ENCODE assay signal across 8 cellular contexts in the genomic region with DNA sequence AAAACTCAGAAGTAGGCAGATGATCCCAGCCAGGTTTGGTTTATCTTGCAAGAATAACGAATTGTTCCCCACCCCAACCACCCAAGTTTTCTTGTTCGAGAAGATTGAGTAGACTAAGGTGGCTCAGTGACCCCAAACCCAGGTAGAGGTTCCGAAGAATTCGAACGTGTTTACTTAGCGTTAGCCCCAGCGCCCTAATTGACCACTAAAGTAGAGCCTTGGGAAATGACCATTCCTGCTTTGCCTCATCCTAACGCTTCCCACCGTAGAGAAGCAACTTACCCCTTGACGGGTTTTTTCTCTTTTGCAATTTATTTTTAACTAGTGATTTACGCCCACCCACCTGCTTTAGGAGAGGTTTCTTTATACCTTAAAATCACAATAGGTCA. TPM values are rescaled to one million over a fixed set of nuclear protein-coding genes. Genes with fewer than 3 reads are reported as not detected.
A peak's percentile ranks its signal among the peaks of the same experiment; 100 is the strongest.
DNase-seq lines count a peak whose midpoint lies in the region; ATAC-seq and TF ChIP-seq lines count a peak whose summit lies in the region.

No MANE protein-coding gene starts in this region.

- no peaks in the 10 kb centered on the region for H3K9me3 Mint-ChIP-seq in central memory CD8-positive, alpha-beta T cell

- H3K27me3 ChIP-seq in mesendoderm (ENCODE audit: insufficient read depth, low read length, poor library complexity) = no peaks in the 10 kb centered on the region
- no peaks in the 10 kb centered on the region for H3K27me3 ChIP-seq in uterus

- intact Hi-C loops in uterus (cut with DNase I; ENCODE audit: low total_unique reads) = loop anchor here (10.0 kb wide), 1 partner anchor 220 kb away; the partner anchor contains the start of gene NVL

- H3K4me3 Mint-ChIP-seq in central memory CD8-positive, alpha-beta T cell = peak overlapping the region; percentile 90

- H3K4ac ChIP-seq in mesendoderm (ENCODE audit: low read depth, low read length) = no peak overlapping the region

- H3K4me1 Mint-ChIP-seq in central memory CD8-positive, alpha-beta T cell = peaks cover 26% of the 10 kb centered on the region

- peak overlapping the region; percentile 98 for H3K4me3 ChIP-seq in mesendoderm (ENCODE audit: low read length)
- H3K4me3 ChIP-seq in uterus = peak overlapping the region; percentile 77 to 97

- no CpG with 5 or more reads among the region's 11 CpGs for WGBS in mesendoderm (ENCODE audit: extremely low coverage, insufficient coverage, low lambda C conversion rate)

- no peak overlapping the region for H2BK120ac ChIP-seq in mesendoderm (ENCODE audit: low read depth, low read length)

- no peak overlapping the region for H3K27ac ChIP-seq in mesendoderm (ENCODE audit: low read depth, low read length)
- peak overlapping the region; percentile 92 to 96 for H3K27ac ChIP-seq in uterus

- H2BK5ac ChIP-seq in mesendoderm (ENCODE audit: low read length) = no peak overlapping the region

- peak overlapping the region; percentile 97 for H3K56ac ChIP-seq in mesendoderm (ENCODE audit: low read length)

- no peak overlapping the region for H2BK15ac ChIP-seq in mesendoderm (replicated peaks; ENCODE audit: low read depth)

- peak overlapping the region; percentile 96 for H3K9ac ChIP-seq in mesendoderm (ENCODE audit: low read length)

- peaks cover 22% of the 10 kb centered on the region for H3K36me3 Mint-ChIP-seq in central memory CD8-positive, alpha-beta T cell (ENCODE audit: insufficient read depth)

- peaks cover 8% of the 10 kb centered on the region for H3K27me3 Mint-ChIP-seq in central memory CD8-positive, alpha-beta T cell

- H2AK5ac ChIP-seq in mesendoderm (ENCODE audit: low read length) = no peak overlapping the region

- POLR2A ChIA-PET in HEK293T (lab: Yijun Ruan, JAX) = interaction anchor here (1.1 kb wide), 1 partner anchor 215 kb away, joined by 5 read pairs; the partner anchor contains the start of gene NVL

- no peak overlapping the region for H3K18ac ChIP-seq in mesendoderm (ENCODE audit: low read length)

- DNase-seq in Caki2 (ENCODE audit: low read depth) (peak; percentile 8), KG1 (lab: John Stamatoyannopoulos, UW) (peak; percentile 29), mesendoderm (no peak), uterus (no peak), HEK293T (ENCODE audit: extremely low spot score) (no peak), GM13977 (ENCODE audit: low spot score) (no peak)
- DNase-seq in central memory CD8-positive, alpha-beta T cell (ENCODE audit: low spot score in 2 of 2) = no peak

- CTCF ChIA-PET in HEK293T (lab: Yijun Ruan, JAX) = no interaction called here

- H3K4me1 ChIP-seq in mesendoderm (ENCODE audit: control insufficient read depth, low read depth, low read length) = no peaks in the 10 kb centered on the region
- peaks cover 0 to 13% of the 10 kb centered on the region in 2 donors for H3K4me1 ChIP-seq in uterus

- no peaks in the 10 kb centered on the region for H3K9me3 ChIP-seq in uterus

- TF ChIP-seq CTCF in uterus (IDR thresholded peaks at IDR 0.05) (no peak), GM13977 (IDR thresholded peaks at IDR 0.05; ENCODE audit: extremely low read depth, insufficient read depth, missing control alignments) (no peak)

- in situ Hi-C loops in Caki2 (cut with HindIII; ENCODE audit: low pct_unique_long_range_greater_than_20kb, low sequenced_read_pairs) (no loop called here), GM13977 (cut with MboI; ENCODE audit: low pct_unique_long_range_greater_than_20kb, low sequenced_read_pairs, unreplicated experiment) (loop anchor here (10.0 kb wide), 1 partner anchor 220 kb away; the partner anchor contains the start of gene NVL)

- peak overlapping the region; percentile 89 for H3K4me2 ChIP-seq in mesendoderm (ENCODE audit: low read length)

- H3K27ac Mint-ChIP-seq in central memory CD8-positive, alpha-beta T cell (ENCODE audit: low read depth) = peak overlapping the region; percentile 92

- H3K79me2 ChIP-seq in mesendoderm (ENCODE audit: control insufficient read depth, insufficient read depth, low read length) = peaks cover 40% of the 10 kb centered on the region

- no peak for ATAC-seq in central memory CD8-positive, alpha-beta T cell (replicated peaks; ENCODE audit: extremely low read depth, poor library complexity, severe bottlenecking)
- no peak for ATAC-seq in HG02981 (IDR thresholded peaks at IDR 0.05; ENCODE audit: unreplicated experiment)

- H3K23ac ChIP-seq in mesendoderm (ENCODE audit: low read length) = no peak overlapping the region

- H3K79me1 ChIP-seq in mesendoderm (ENCODE audit: low read length) = no peaks in the 10 kb centered on the region

- no peaks in the 10 kb centered on the region for H3K36me3 ChIP-seq in mesendoderm (ENCODE audit: control insufficient read depth, insufficient read depth, low read length)
- no peaks in the 10 kb centered on the region for H3K36me3 ChIP-seq in uterus

- TF ChIP-seq POLR2A in uterus (IDR thresholded peaks at IDR 0.05) = no peak

- no peak overlapping the region for H4K8ac ChIP-seq in mesendoderm (ENCODE audit: low read depth, low read length)

- H4K5ac ChIP-seq in mesendoderm (ENCODE audit: low read length) = no peak overlapping the region

TF ChIP-seq in HEK293T, 16 proteins besides CTCF, POLR2A, EP300 and RAD21:
- TF ChIP-seq ARNT (IDR thresholded peaks at IDR 0.05) (no peak), PKNOX1 (IDR thresholded peaks at IDR 0.05) (no peak), TARDBP (IDR thresholded peaks at IDR 0.05) (no peak), HDGF (IDR thresholded peaks at IDR 0.05; ENCODE audit: borderline replicate concordance) (no peak), LEF1 (IDR thresholded peaks at IDR 0.05; ENCODE audit: borderline replicate concordance) (no peak), SUZ12 (IDR thresholded peaks at IDR 0.05) (no peak), SP1 (IDR thresholded peaks at IDR 0.05) (no peak), ELF4 (IDR thresholded peaks at IDR 0.05) (no peak), L3MBTL2 (conservative IDR thresholded peaks at IDR 0.05) (no peak), FOXA1 (IDR thresholded peaks at IDR 0.05) (no peak), CTBP1 (IDR thresholded peaks at IDR 0.05; ENCODE audit: borderline replicate concordance) (no peak), FOXM1 (IDR thresholded peaks at IDR 0.05; ENCODE audit: borderline replicate concordance) (no peak), ZNF384 (IDR thresholded peaks at IDR 0.05) (no peak), BHLHE40 (IDR thresholded peaks at IDR 0.05; ENCODE audit: borderline replicate concordance) (no peak), FOXK2 (IDR thresholded peaks at IDR 0.05) (no peak), NFRKB (IDR thresholded peaks at IDR 0.05) (no peak)

RNA-seq across cellular contexts. Expression of gene FBXO28, which starts 0.9 kb away (rescaled TPM):
- 19.7 and 23.6 TPM in 2 replicates for total RNA-seq in Caki2 (2014; rRNA removed; shearing (Covaris generic); ENCODE audit: low replicate concordance)
- 22.1 TPM for polyA plus RNA-seq in mesendoderm (2013, experiment 1 of 2)
- polyA plus RNA-seq in mesendoderm (2013, experiment 2 of 2) = 22.0 TPM
- 10 to 100 TPM; 10.5 to 49.1 (median 21.8) TPM for total RNA-seq in uterus

Comparison
In these comparisons a context has a peak if more than half of its experiments do, and no peak if none do; other contexts are left out.
1. DNase-seq: peak in Caki2 (single experiment) and KG1 (single experiment); none in central memory CD8-positive, alpha-beta T cell (0 of 2), mesendoderm (single experiment), uterus (0 of 2), HEK293T (single experiment) and GM13977 (single experiment).